Comparison of ENCODE assay signal across 1 cellular context in genomic region chr14:70666364-70666691, GRCh38.
TF ChIP-seq lines count a peak whose summit lies in the region.

No MANE protein-coding gene starts in this region.

TF ChIP-seq in HepG2, 621 proteins besides CTCF, POLR2A, EP300 and RAD21:
- TF ChIP-seq TOPORS (CRISPR knock-in tag; IDR thresholded peaks at IDR 0.05) (no peak), SATB2 (CRISPR knock-in tag; IDR thresholded peaks at IDR 0.05) (no peak), AHDC1 (CRISPR knock-in tag; IDR thresholded peaks at IDR 0.05; ENCODE audit: borderline replicate concordance) (no peak), EED (CRISPR knock-in tag; IDR thresholded peaks at IDR 0.05) (no peak), TAF1 (CRISPR knock-in tag; IDR thresholded peaks at IDR 0.05) (no peak), FOXO4 (CRISPR knock-in tag; conservative IDR thresholded peaks at IDR 0.05) (no peak), ZNF331 (CRISPR knock-in tag; IDR thresholded peaks at IDR 0.05) (no peak), ZNF687 (CRISPR knock-in tag; IDR thresholded peaks at IDR 0.05) (no peak), REST (IDR thresholded peaks at IDR 0.05; ENCODE audit: borderline replicate concordance in 1 of 2, low read depth in 1 of 2, low read length in 2 of 2) (no peak), PAXIP1 (CRISPR knock-in tag; conservative IDR thresholded peaks at IDR 0.05) (no peak), ADNP (CRISPR knock-in tag; IDR thresholded peaks at IDR 0.05) (no peak), CBX2 (IDR thresholded peaks at IDR 0.05; ENCODE audit: low read depth, low read length) (no peak), CBX2 (CRISPR knock-in tag; IDR thresholded peaks at IDR 0.05; ENCODE audit: low read depth) (no peak), KLF9 (CRISPR knock-in tag; IDR thresholded peaks at IDR 0.05; ENCODE audit: low read depth) (no peak), ZNF276 (CRISPR knock-in tag; IDR thresholded peaks at IDR 0.05; ENCODE audit: low read depth) (no peak), TGIF2 (CRISPR knock-in tag; IDR thresholded peaks at IDR 0.05) (no peak), MLX (CRISPR knock-in tag; IDR thresholded peaks at IDR 0.05) (no peak), AGO1 (IDR thresholded peaks at IDR 0.05; ENCODE audit: low read depth, low read length, poor library complexity, severe bottlenecking) (no peak)
